ENCODE assay signal across 24 cellular contexts in the genomic region with DNA sequence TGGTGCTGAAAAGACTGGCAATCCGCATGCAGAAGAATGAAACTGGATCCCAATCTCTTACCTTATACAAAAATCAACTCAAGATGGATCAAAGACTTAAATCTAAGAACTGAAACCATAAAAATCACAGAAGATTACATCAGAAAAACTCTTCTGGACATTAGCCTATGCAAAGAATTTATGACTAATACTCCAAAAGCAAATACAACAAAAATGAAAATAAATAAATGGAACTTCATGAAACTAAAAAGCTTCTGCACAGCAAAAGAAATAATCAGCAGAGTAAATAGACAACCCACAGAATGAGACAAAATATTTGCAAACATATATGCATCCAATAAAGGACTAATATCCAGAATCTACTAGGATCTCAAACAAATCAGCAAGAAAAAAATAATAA. TPM values are rescaled to one million over a fixed set of nuclear protein-coding genes. Genes with fewer than 3 reads are reported as not detected.
"Had no signal": no experiment of that assay in that cellular context is flagged by ENCODE, and none has a peak within 500 bp of the region (broad histone marks: within the 10 kb centered on the region; RNA-seq: fewer than 3 reads in every experiment).

No MANE protein-coding gene starts in this region.

- H3K4me1 ChIP-seq: colonic mucosa, esophagus muscularis mucosa, heart left ventricle, pancreas, psoas muscle, upper lobe of left lung had no signal

- ATAC-seq: activated CD8-positive, alpha-beta memory T cell treated with anti-CD3 and anti-CD28 coated beads, Interleukin-2, amount 10 ng/mL, durations not matched to agents 7 days and 5 days; activated naive CD8-positive, alpha-beta T cell treated with anti-CD3 and anti-CD28 coated beads, Interleukin-2, amount 50 U/mL, for 24 hours; heart left ventricle; left cardiac atrium; natural killer cell treated with Interleukin-12 subunit alpha and Interleukin-12 subunit beta and Interleukin-15 and Interleukin-18, amount 100 ng/mL, for 72 hours; pancreas; psoas muscle; right cardiac atrium; stimulated activated naive CD8-positive, alpha-beta T cell treated with anti-CD3 and anti-CD28 coated beads, Interleukin-15, Interleukin-2, amounts not matched to agents 100 U/mL and 50 U/mL, for 24 hours had no signal

- H3K27me3 ChIP-seq: colonic mucosa, esophagus muscularis mucosa, heart left ventricle, pancreas, upper lobe of left lung had no signal

- H3K9me3 ChIP-seq: colonic mucosa, pancreas, psoas muscle, upper lobe of left lung had no signal

- H3K4me1 Mint-ChIP-seq: activated CD4-positive, alpha-beta memory T cell treated with anti-CD3 and anti-CD28 coated beads, Interleukin-2, amount 10 ng/mL, durations not matched to agents 7 days and 5 days; activated CD4-positive, alpha-beta T cell treated with anti-CD3 and anti-CD28 coated beads, Interleukin-2, amount 10 ng/mL, durations not matched to agents 24 days and 14 days; activated CD8-positive, alpha-beta memory T cell treated with anti-CD3 and anti-CD28 coated beads, Interleukin-2, amount 10 ng/mL, durations not matched to agents 7 days and 5 days; activated naive CD8-positive, alpha-beta T cell treated with anti-CD3 and anti-CD28 coated beads, Interleukin-2, amount 50 U/mL, for 24 hours; brain; memory B cell had no signal

- H3K9me3 Mint-ChIP-seq: activated CD4-positive, alpha-beta memory T cell treated with anti-CD3 and anti-CD28 coated beads, Interleukin-2, amount 10 ng/mL, durations not matched to agents 7 days and 5 days; activated CD4-positive, alpha-beta T cell treated with anti-CD3 and anti-CD28 coated beads, Interleukin-2, amount 10 ng/mL, durations not matched to agents 24 days and 14 days; activated naive CD8-positive, alpha-beta T cell treated with anti-CD3 and anti-CD28 coated beads, Interleukin-2, amount 50 U/mL, for 24 hours; natural killer cell treated with Interleukin-12 subunit alpha and Interleukin-12 subunit beta and Interleukin-15 and Interleukin-18, amount 100 ng/mL, for 72 hours had no signal

- H3K4me3 ChIP-seq: colonic mucosa, esophagus muscularis mucosa, heart left ventricle, pancreas, psoas muscle, upper lobe of left lung had no signal

- DNase-seq: activated CD4-positive, alpha-beta memory T cell treated with anti-CD3 and anti-CD28 coated beads, Interleukin-2, amount 10 ng/mL, durations not matched to agents 7 days and 5 days; activated CD4-positive, alpha-beta T cell treated with anti-CD3 and anti-CD28 coated beads, Interleukin-2, amount 10 ng/mL, durations not matched to agents 24 days and 14 days; activated CD8-positive, alpha-beta memory T cell treated with anti-CD3 and anti-CD28 coated beads, Interleukin-2, amount 10 ng/mL, durations not matched to agents 7 days and 5 days; activated effector memory CD4-positive, alpha-beta T cell treated with anti-CD3 and anti-CD28 coated beads, Interleukin-2, amount 50 U/mL, for 16 hours; activated naive CD4-positive, alpha-beta T cell treated with anti-CD3 and anti-CD28 coated beads, Interleukin-2, amount 50 U/mL, for 16 hours; activated naive CD8-positive, alpha-beta T cell treated with anti-CD3 and anti-CD28 coated beads, Interleukin-2, amount 50 U/mL, for 24 hours; activated T-cell treated with anti-CD3 and anti-CD28 coated beads for 4 hours; anterior cingulate cortex; central memory CD4-positive, alpha-beta T cell; colonic mucosa; heart left ventricle; islet precursor cell; left cardiac atrium; pancreas; psoas muscle; right cardiac atrium; stimulated activated CD4-positive, alpha-beta T cell treated with anti-CD3 and anti-CD28 coated beads, Interleukin-4, amount 100 ng/mL, for 24 hours; stimulated activated naive CD8-positive, alpha-beta T cell treated with anti-CD3 and anti-CD28 coated beads, Interleukin-15, Interleukin-2, amounts not matched to agents 100 U/mL and 50 U/mL, for 24 hours; upper lobe of left lung had no signal

- H3K27ac ChIP-seq: colonic mucosa, esophagus muscularis mucosa, heart left ventricle, pancreas, psoas muscle, upper lobe of left lung had no signal

- H3K36me3 ChIP-seq: colonic mucosa, esophagus muscularis mucosa, heart left ventricle, pancreas, upper lobe of left lung had no signal

- H3K27ac Mint-ChIP-seq: activated CD4-positive, alpha-beta memory T cell treated with anti-CD3 and anti-CD28 coated beads, Interleukin-2, amount 10 ng/mL, durations not matched to agents 7 days and 5 days; activated CD4-positive, alpha-beta T cell treated with anti-CD3 and anti-CD28 coated beads, Interleukin-2, amount 10 ng/mL, durations not matched to agents 24 days and 14 days; activated CD8-positive, alpha-beta memory T cell treated with anti-CD3 and anti-CD28 coated beads, Interleukin-2, amount 10 ng/mL, durations not matched to agents 7 days and 5 days; activated naive CD8-positive, alpha-beta T cell treated with anti-CD3 and anti-CD28 coated beads, Interleukin-2, amount 50 U/mL, for 24 hours; brain; memory B cell; natural killer cell treated with Interleukin-12 subunit alpha and Interleukin-12 subunit beta and Interleukin-15 and Interleukin-18, amount 100 ng/mL, for 72 hours had no signal

- H3K36me3 Mint-ChIP-seq: activated CD8-positive, alpha-beta memory T cell treated with anti-CD3 and anti-CD28 coated beads, Interleukin-2, amount 10 ng/mL, durations not matched to agents 7 days and 5 days; brain; memory B cell; natural killer cell treated with Interleukin-12 subunit alpha and Interleukin-12 subunit beta and Interleukin-15 and Interleukin-18, amount 100 ng/mL, for 72 hours had no signal

- H3K4me3 Mint-ChIP-seq: activated CD4-positive, alpha-beta memory T cell treated with anti-CD3 and anti-CD28 coated beads, Interleukin-2, amount 10 ng/mL, durations not matched to agents 7 days and 5 days; activated CD4-positive, alpha-beta T cell treated with anti-CD3 and anti-CD28 coated beads, Interleukin-2, amount 10 ng/mL, durations not matched to agents 24 days and 14 days; activated CD8-positive, alpha-beta memory T cell treated with anti-CD3 and anti-CD28 coated beads, Interleukin-2, amount 10 ng/mL, durations not matched to agents 7 days and 5 days; activated naive CD8-positive, alpha-beta T cell treated with anti-CD3 and anti-CD28 coated beads, Interleukin-2, amount 50 U/mL, for 24 hours; brain; memory B cell; natural killer cell treated with Interleukin-12 subunit alpha and Interleukin-12 subunit beta and Interleukin-15 and Interleukin-18, amount 100 ng/mL, for 72 hours had no signal

RNA-seq across cellular contexts. Expression of gene CLEC1A, which starts 14.3 kb away (rescaled TPM):
- total RNA-seq: activated CD4-positive, alpha-beta memory T cell treated with anti-CD3 and anti-CD28 coated beads, Interleukin-2, amount 10 ng/mL, durations not matched to agents 7 days and 5 days; activated CD4-positive, alpha-beta T cell treated with anti-CD3 and anti-CD28 coated beads, Interleukin-2, amount 10 ng/mL, durations not matched to agents 24 days and 14 days; activated CD8-positive, alpha-beta memory T cell treated with anti-CD3 and anti-CD28 coated beads, Interleukin-2, amount 10 ng/mL, durations not matched to agents 7 days and 5 days; natural killer cell treated with Interleukin-12 subunit alpha and Interleukin-12 subunit beta and Interleukin-15 and Interleukin-18, amount 100 ng/mL, for 72 hours; T-helper 2 cell treated with Interferon-gamma antibody and Interleukin-4, amounts not matched to agents 100 ng/mL and 5 ng/mL, for 36 hours had no signal

RNA-seq across cellular contexts. Expression of gene CLEC7A, which starts 16.9 kb away (rescaled TPM):
- total RNA-seq: activated CD4-positive, alpha-beta memory T cell treated with anti-CD3 and anti-CD28 coated beads, Interleukin-2, amount 10 ng/mL, durations not matched to agents 7 days and 5 days; activated CD4-positive, alpha-beta T cell treated with anti-CD3 and anti-CD28 coated beads, Interleukin-2, amount 10 ng/mL, durations not matched to agents 24 days and 14 days; natural killer cell treated with Interleukin-12 subunit alpha and Interleukin-12 subunit beta and Interleukin-15 and Interleukin-18, amount 100 ng/mL, for 72 hours; T-helper 2 cell treated with Interferon-gamma antibody and Interleukin-4, amounts not matched to agents 100 ng/mL and 5 ng/mL, for 36 hours had no signal

RNA-seq across cellular contexts. Expression of gene OLR1, which starts 58.8 kb away (rescaled TPM):
- total RNA-seq: activated CD4-positive, alpha-beta memory T cell treated with anti-CD3 and anti-CD28 coated beads, Interleukin-2, amount 10 ng/mL, durations not matched to agents 7 days and 5 days; activated CD4-positive, alpha-beta T cell treated with anti-CD3 and anti-CD28 coated beads, Interleukin-2, amount 10 ng/mL, durations not matched to agents 24 days and 14 days; activated CD8-positive, alpha-beta memory T cell treated with anti-CD3 and anti-CD28 coated beads, Interleukin-2, amount 10 ng/mL, durations not matched to agents 7 days and 5 days; natural killer cell treated with Interleukin-12 subunit alpha and Interleukin-12 subunit beta and Interleukin-15 and Interleukin-18, amount 100 ng/mL, for 72 hours; T-helper 2 cell treated with Interferon-gamma antibody and Interleukin-4, amounts not matched to agents 100 ng/mL and 5 ng/mL, for 36 hours had no signal
